ENCODE assay signal across 1 cellular context in genomic region chr17:75824050-75824552, GRCh38.
TF ChIP-seq lines count a peak whose summit lies in the region.

No MANE protein-coding gene starts in this region.

TF ChIP-seq in IMR-90, 13 proteins besides CTCF, POLR2A, EP300 and RAD21:
- TF ChIP-seq, protein P1, sequence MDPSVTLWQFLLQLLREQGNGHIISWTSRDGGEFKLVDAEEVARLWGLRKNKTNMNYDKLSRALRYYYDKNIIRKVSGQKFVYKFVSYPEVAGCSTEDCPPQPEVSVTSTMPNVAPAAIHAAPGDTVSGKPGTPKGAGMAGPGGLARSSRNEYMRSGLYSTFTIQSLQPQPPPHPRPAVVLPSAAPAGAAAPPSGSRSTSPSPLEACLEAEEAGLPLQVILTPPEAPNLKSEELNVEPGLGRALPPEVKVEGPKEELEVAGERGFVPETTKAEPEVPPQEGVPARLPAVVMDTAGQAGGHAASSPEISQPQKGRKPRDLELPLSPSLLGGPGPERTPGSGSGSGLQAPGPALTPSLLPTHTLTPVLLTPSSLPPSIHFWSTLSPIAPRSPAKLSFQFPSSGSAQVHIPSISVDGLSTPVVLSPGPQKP (IDR thresholded peaks at IDR 0.05; ENCODE audit: borderline replicate concordance, low read depth, low read length), result no peak
- TF ChIP-seq SMC3 (IDR thresholded peaks at IDR 0.05; ENCODE audit: low read depth, low read length), result no peak
- TF ChIP-seq USF2 (IDR thresholded peaks at IDR 0.05; ENCODE audit: low read depth, low read length), result no peak
- no peak for TF ChIP-seq RFX5 (IDR thresholded peaks at IDR 0.05; ENCODE audit: low read depth, low read length)
- TF ChIP-seq CEBPB (IDR thresholded peaks at IDR 0.05; ENCODE audit: low read depth, low read length), result no peak
- no peak for TF ChIP-seq CHD1 (IDR thresholded peaks at IDR 0.05; ENCODE audit: low read depth, low read length)
- no peak for TF ChIP-seq MAZ (IDR thresholded peaks at IDR 0.05; ENCODE audit: borderline replicate concordance, low read depth, low read length)
- TF ChIP-seq BHLHE40 (IDR thresholded peaks at IDR 0.05; ENCODE audit: low read depth, low read length), result no peak
- no peak for TF ChIP-seq MAFK (IDR thresholded peaks at IDR 0.05; ENCODE audit: low read depth, low read length)
- no peak for TF ChIP-seq MXI1 (IDR thresholded peaks at IDR 0.05; ENCODE audit: borderline replicate concordance, low read depth, low read length)
- no peak for TF ChIP-seq NFE2L2 (IDR thresholded peaks at IDR 0.05; ENCODE audit: low read depth, low read length)
- TF ChIP-seq FOS (IDR thresholded peaks at IDR 0.05; ENCODE audit: low read depth, low read length), result no peak
- TF ChIP-seq RCOR1 (IDR thresholded peaks at IDR 0.05; ENCODE audit: insufficient replicate concordance, low read length), result no peak
